Comparison of ENCODE assay signal across 17 cellular contexts in the genomic region with DNA sequence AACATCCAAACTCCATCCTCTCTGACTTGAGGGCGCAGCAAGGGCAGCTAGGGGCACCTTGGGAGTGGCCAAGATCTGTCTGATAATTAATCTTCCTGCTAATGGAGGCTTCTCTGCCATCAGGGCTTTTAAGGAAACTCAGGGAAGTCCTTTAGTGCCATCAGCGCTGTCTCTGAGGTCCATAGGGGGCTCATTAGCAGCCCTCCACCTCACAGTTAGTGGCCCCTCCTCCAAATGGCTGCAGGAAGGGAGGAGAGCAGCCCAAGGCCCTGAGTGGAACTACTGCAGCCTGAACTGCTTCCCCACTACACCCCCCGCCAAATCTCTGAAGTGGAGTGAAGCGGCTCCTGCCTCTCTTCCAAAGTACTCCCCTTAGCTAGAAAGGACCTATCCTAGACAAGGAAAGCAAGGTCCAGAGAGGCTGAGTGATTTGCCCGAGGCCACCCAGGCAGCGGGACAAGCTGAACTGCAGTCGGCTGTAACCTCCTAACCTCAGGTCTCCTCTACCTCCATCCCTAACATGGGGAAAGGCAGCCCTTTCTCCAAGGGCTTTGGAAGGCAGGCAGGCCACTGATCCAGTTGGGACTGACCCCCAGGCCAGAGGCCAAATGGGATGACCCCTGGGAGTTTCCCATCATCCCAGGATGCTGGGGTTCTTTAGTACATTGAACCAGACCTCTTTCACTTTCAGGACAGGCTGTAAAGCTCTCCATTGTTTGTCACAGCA.
"Had no signal": no experiment of that assay in that cellular context is flagged by ENCODE, and none has a peak within 500 bp of the region (broad histone marks: within the 10 kb centered on the region; RNA-seq: fewer than 3 reads in every experiment).

No MANE protein-coding gene starts in this region.

- H3K9me3 ChIP-seq: gastrocnemius medialis, heart right ventricle, transverse colon had no signal

- H3K36me3 ChIP-seq: gastrocnemius medialis, heart right ventricle, transverse colon had no signal

- H3K27ac ChIP-seq: epithelial cell of prostate, gastrocnemius medialis, heart right ventricle, transverse colon had no signal

- H3K9me3 Mint-ChIP-seq: activated CD4-positive, alpha-beta memory T cell treated with anti-CD3 and anti-CD28 coated beads for 36 hours; activated naive CD4-positive, alpha-beta T cell treated with anti-CD3 and anti-CD28 coated beads, Interleukin-2, amount 10 ng/mL, durations not matched to agents 7 days and 5 days; effector memory CD8-positive, alpha-beta T cell; naive B cell had no signal

- H3K36me3 Mint-ChIP-seq: activated CD4-positive, alpha-beta memory T cell treated with anti-CD3 and anti-CD28 coated beads for 36 hours; activated CD8-positive, alpha-beta memory T cell treated with anti-CD3 and anti-CD28 coated beads, Interleukin-2, amount 10 ng/mL, durations not matched to agents 7 days and 5 days; activated naive CD4-positive, alpha-beta T cell treated with anti-CD3 and anti-CD28 coated beads, Interleukin-2, amount 10 ng/mL, durations not matched to agents 7 days and 5 days; naive B cell had no signal

- FAIRE-seq: islet of Langerhans had no signal

- DNase-seq: activated CD4-positive, alpha-beta memory T cell treated with anti-CD3 and anti-CD28 coated beads for 36 hours; activated CD4-positive, alpha-beta T cell treated with anti-CD3 and anti-CD28 coated beads for 36 hours; activated CD8-positive, alpha-beta memory T cell treated with anti-CD3 and anti-CD28 coated beads, Interleukin-2, amount 10 ng/mL, durations not matched to agents 7 days and 5 days; activated naive CD4-positive, alpha-beta T cell treated with anti-CD3 and anti-CD28 coated beads, Interleukin-2, amount 10 ng/mL, durations not matched to agents 7 days and 5 days; activated T-cell treated with anti-CD3 and anti-CD28 coated beads, Interleukin-2, amount 50 U/mL, for 1 hour; dermis blood vessel endothelial cell; effector memory CD8-positive, alpha-beta T cell; gastrocnemius medialis; heart right ventricle; naive B cell; nucleus accumbens; stimulated activated naive CD8-positive, alpha-beta T cell treated with anti-CD3 and anti-CD28 coated beads, Interleukin-15, Interleukin-2, amounts not matched to agents 100 U/mL and 50 U/mL, for 24 hours; transverse colon had no signal

- H3K4me3 ChIP-seq: gastrocnemius medialis, heart right ventricle, smooth muscle cell, transverse colon had no signal

- H3K4me2 ChIP-seq: smooth muscle cell had no signal

- H3K4me3 Mint-ChIP-seq: activated CD4-positive, alpha-beta memory T cell treated with anti-CD3 and anti-CD28 coated beads for 36 hours; activated CD4-positive, alpha-beta T cell treated with anti-CD3 and anti-CD28 coated beads for 36 hours; activated CD8-positive, alpha-beta memory T cell treated with anti-CD3 and anti-CD28 coated beads, Interleukin-2, amount 10 ng/mL, durations not matched to agents 7 days and 5 days; activated naive CD4-positive, alpha-beta T cell treated with anti-CD3 and anti-CD28 coated beads, Interleukin-2, amount 10 ng/mL, durations not matched to agents 7 days and 5 days; effector memory CD8-positive, alpha-beta T cell; naive B cell had no signal

- H3K27me3 ChIP-seq: gastrocnemius medialis had no signal

- H3K27ac Mint-ChIP-seq: activated CD4-positive, alpha-beta memory T cell treated with anti-CD3 and anti-CD28 coated beads for 36 hours; activated CD4-positive, alpha-beta T cell treated with anti-CD3 and anti-CD28 coated beads for 36 hours; activated CD8-positive, alpha-beta memory T cell treated with anti-CD3 and anti-CD28 coated beads, Interleukin-2, amount 10 ng/mL, durations not matched to agents 7 days and 5 days; activated naive CD4-positive, alpha-beta T cell treated with anti-CD3 and anti-CD28 coated beads, Interleukin-2, amount 10 ng/mL, durations not matched to agents 7 days and 5 days; naive B cell; progenitor cell of endocrine pancreas had no signal
